In the genomic region with DNA sequence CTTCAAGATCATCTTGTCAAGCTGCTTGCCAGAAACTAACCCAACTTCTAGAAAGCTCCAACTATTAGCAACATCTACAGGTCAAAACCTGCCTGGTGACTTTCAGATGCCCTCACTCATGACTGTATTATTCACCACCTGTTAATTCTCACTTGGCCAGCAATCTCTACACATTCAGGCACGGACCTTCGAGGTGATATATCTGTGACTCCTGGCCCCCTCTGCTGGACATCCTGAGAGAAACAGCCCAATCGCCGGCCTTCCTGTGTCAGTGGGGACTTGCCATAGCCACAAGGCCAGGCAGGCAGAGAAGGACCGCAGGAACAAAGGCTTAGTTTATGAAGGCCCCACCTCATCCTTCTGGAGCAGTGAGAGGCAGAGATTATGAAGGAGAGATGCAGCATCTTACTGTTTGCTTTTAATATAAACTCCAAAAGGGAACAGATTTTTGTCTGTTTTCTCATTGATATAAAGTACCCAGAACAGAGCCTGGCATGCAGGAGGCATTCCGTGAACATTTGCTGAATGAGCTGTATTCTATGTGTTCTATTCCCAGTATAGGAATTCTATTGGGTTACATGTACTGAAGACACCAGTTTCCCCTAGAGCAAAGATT, we compare ENCODE assay signal across 8 cellular contexts. TPM values are rescaled to one million over a fixed set of nuclear protein-coding genes. Genes with fewer than 3 reads are reported as not detected.
DNase-seq lines count a peak whose midpoint lies in the region; ATAC-seq and TF ChIP-seq lines count a peak whose summit lies in the region.

No MANE protein-coding gene starts in this region.

- intact Hi-C loops in ascending aorta (cut with DNase I) = loop anchor here (1.0 to 2.0 kb wide), 2 partner anchors 37 to 103 kb away; no protein-coding TSS in a partner anchor
- intact Hi-C loops in left ventricle myocardium inferior (cut with micrococcal nuclease) = loop anchor here (5.0 kb wide), 1 partner anchor 36 kb away; no protein-coding TSS in a partner anchor
- intact Hi-C loops in psoas muscle (cut with DNase I) = loop anchor here (2.0 to 10.0 kb wide), 4 partner anchors 35 to 1239 kb away; no protein-coding TSS in a partner anchor

- H3K36me3 ChIP-seq in ascending aorta = peaks cover 29 to 53% of the 10 kb centered on the region in 2 donors
- peaks cover 69% of the 10 kb centered on the region for H3K36me3 ChIP-seq in left ventricle myocardium inferior
- peaks cover 3 to 74% of the 10 kb centered on the region in 2 donors for H3K36me3 ChIP-seq in psoas muscle (ENCODE audit: insufficient read depth in 1 of 2, low read depth in 1 of 2)

- TF ChIP-seq CTCF in AG09319 (IDR thresholded peaks at IDR 0.05; ENCODE audit: low read depth, low read length) (peak; percentile 82), ascending aorta (IDR thresholded peaks at IDR 0.05) (peak; percentile 62 to 81 (median 81)), left ventricle myocardium inferior (IDR thresholded peaks at IDR 0.05; ENCODE audit: borderline replicate concordance) (peak; percentile 76), psoas muscle (IDR thresholded peaks at IDR 0.05) (peak; percentile 58)

- DNase-seq in AG09319 (ENCODE audit: extremely low read depth, low read depth) = no peak
- DNase-seq in LoVo (ENCODE audit: low spot score) = peak; percentile 30
- peak; percentile 44 for DNase-seq in SHP77 treated with DMSO at 0.1 percent for 48 hours (lab: John Stamatoyannopoulos, UW)
- DNase-seq in ascending aorta (ENCODE audit: low spot score in 2 of 2) = peak; percentile 44 to 87
- peak; percentile 45 for DNase-seq in left ventricle myocardium inferior
- DNase-seq in psoas muscle = peak; percentile 51 to 68

- no peaks in the 10 kb centered on the region for H3K4me1 ChIP-seq in ascending aorta
- peaks cover 16% of the 10 kb centered on the region for H3K4me1 ChIP-seq in left ventricle myocardium inferior
- no peaks in the 10 kb centered on the region for H3K4me1 ChIP-seq in psoas muscle

- 22 to 29% (median 28%) methylated on average over 6 of the region's 6 CpGs for WGBS in psoas muscle, 3 donors

- H3K27ac ChIP-seq in ascending aorta (no peak overlapping the region), left ventricle myocardium inferior (replicated peaks) (no peak overlapping the region), psoas muscle (no peak overlapping the region)

- H3K27me3 ChIP-seq in ascending aorta (no peaks in the 10 kb centered on the region), left ventricle myocardium inferior (ENCODE audit: low read depth) (no peaks in the 10 kb centered on the region), psoas muscle (ENCODE audit: insufficient read depth in 3 of 3, low read length in 2 of 3) (no peaks in the 10 kb centered on the region)

- H3K4me3 ChIP-seq in ascending aorta (no peak overlapping the region), left ventricle myocardium inferior (no peak overlapping the region), psoas muscle (no peak overlapping the region)

- ATAC-seq in GM18868 (IDR thresholded peaks at IDR 0.05; ENCODE audit: unreplicated experiment) (peak; percentile 89), psoas muscle (peak; percentile 75 to 89 (median 84)), GM21381 (IDR thresholded peaks at IDR 0.05; ENCODE audit: unreplicated experiment) (no peak)

- H3K9me3 ChIP-seq in ascending aorta (no peaks in the 10 kb centered on the region), left ventricle myocardium inferior (replicated peaks) (no peaks in the 10 kb centered on the region), psoas muscle (no peaks in the 10 kb centered on the region)

RNA-seq across cellular contexts. Expression of gene OCA2, which starts 24.4 kb away (rescaled TPM):
- total RNA-seq in ascending aorta = 1.2 TPM
- total RNA-seq in left ventricle myocardium inferior = not detected
- total RNA-seq in psoas muscle = under 1 TPM in 3 of 4 donors, not detected in 1; 0.17 to 0.52 (median 0.17) TPM
- polyA plus RNA-seq in psoas muscle = under 1 TPM in 2 of 3 donors, not detected in 1; 0.03 to 0.04 TPM
